ENCODE assay signal across 9 cellular contexts in genomic region chr10:125449571-125449970, GRCh38.
"Had no signal": no experiment of that assay in that cellular context is flagged by ENCODE, and none has a peak within 500 bp of the region (broad histone marks: within the 10 kb centered on the region; RNA-seq: fewer than 3 reads in every experiment).

No MANE protein-coding gene starts in this region.

- H3K4me2 ChIP-seq: GM23338 had no signal

- DNase-seq: GM23248, GOT3, H7, H9, HCEC 1CT, HFFc6 had no signal

- ATAC-seq: GM23338, HCT116 had no signal

- H3K9ac ChIP-seq: GM23248 had no signal

- H3K4me1 ChIP-seq: HAP-1 had no signal

- H3K27ac ChIP-seq: GM23248 had no signal

- H3K4me3 ChIP-seq: GM23248, GM23338, HAP-1 had no signal

- H3K36me3 ChIP-seq: HAP-1 had no signal

- H2AFZ ChIP-seq: GM23248, GM23338 had no signal

- H3K9me3 ChIP-seq: HAP-1 had no signal
